Comparison of ENCODE assay signal across 14 cellular contexts in the genomic region with DNA sequence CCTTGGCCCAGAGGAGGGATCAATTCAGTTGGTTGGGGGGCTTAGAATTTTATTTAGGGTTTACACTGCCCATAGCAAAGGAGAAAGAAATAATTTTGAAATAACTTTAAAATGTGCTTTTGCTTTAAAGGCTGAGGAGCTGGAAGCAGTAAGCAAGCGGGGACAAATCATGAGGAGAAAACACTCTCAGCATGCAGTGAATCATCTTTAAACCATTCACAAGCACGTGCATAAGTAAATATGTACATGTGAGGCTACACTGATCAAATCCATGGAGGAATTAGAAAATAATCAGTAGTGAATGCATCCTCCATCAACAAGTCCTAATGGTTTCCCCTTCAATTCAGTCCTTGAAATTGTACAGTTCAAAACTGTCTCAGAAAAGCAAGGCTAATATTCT.
DNase-seq lines count a peak whose midpoint lies in the region; ATAC-seq and TF ChIP-seq lines count a peak whose summit lies in the region.
"Had no signal": no experiment of that assay in that cellular context is flagged by ENCODE, and none has a peak within 500 bp of the region (broad histone marks: within the 10 kb centered on the region; RNA-seq: fewer than 3 reads in every experiment).

No MANE protein-coding gene starts in this region.

- no peak overlapping the region for H3K4me3 Mint-ChIP-seq in CD8-positive, alpha-beta memory T cell
- H3K4me3 Mint-ChIP-seq: activated naive CD8-positive, alpha-beta T cell treated with anti-CD3 and anti-CD28 coated beads, Interleukin-2, amount 10 ng/mL, durations not matched to agents 7 days and 5 days had no signal

- H3K79me2 ChIP-seq in fibroblast of lung (ENCODE audit: control insufficient read depth, insufficient read depth, low read length), result no peaks in the 10 kb centered on the region
- H3K79me2 ChIP-seq in trophoblast cell (ENCODE audit: control insufficient read depth, insufficient read depth, low read length, poor library complexity), result no peaks in the 10 kb centered on the region

- no peak overlapping the region for H4K8ac ChIP-seq in trophoblast cell (ENCODE audit: low read depth, low read length)

- H3K27ac Mint-ChIP-seq in CD8-positive, alpha-beta memory T cell, result no peak overlapping the region
- H3K27ac Mint-ChIP-seq: activated naive CD8-positive, alpha-beta T cell treated with anti-CD3 and anti-CD28 coated beads, Interleukin-2, amount 10 ng/mL, durations not matched to agents 7 days and 5 days had no signal

- H3K79me1 ChIP-seq in trophoblast cell (ENCODE audit: low read length), result no peaks in the 10 kb centered on the region

- H3K9me3 ChIP-seq in fibroblast of lung (ENCODE audit: control insufficient read depth, insufficient read depth, low read depth, low read length) (no peaks in the 10 kb centered on the region), trophoblast cell (ENCODE audit: insufficient read depth, low read depth, low read length) (no peaks in the 10 kb centered on the region), A673 (ENCODE audit: low read depth, low read length, poor library complexity, severe bottlenecking) (no peaks in the 10 kb centered on the region)
- no peaks in the 10 kb centered on the region for H3K9me3 ChIP-seq in CD8-positive, alpha-beta memory T cell (ENCODE audit: low read length)
- H3K9me3 ChIP-seq: Caco-2 had no signal

- H2AFZ ChIP-seq in fibroblast of lung (ENCODE audit: low read length) (no peak overlapping the region), trophoblast cell (ENCODE audit: insufficient read depth, low read length, poor library complexity) (no peak overlapping the region)

- H3K36me3 Mint-ChIP-seq in CD8-positive, alpha-beta memory T cell, result no peaks in the 10 kb centered on the region
- H3K36me3 Mint-ChIP-seq: activated naive CD8-positive, alpha-beta T cell treated with anti-CD3 and anti-CD28 coated beads, Interleukin-2, amount 10 ng/mL, durations not matched to agents 7 days and 5 days had no signal

- CTCF ChIA-PET in CD8-positive, alpha-beta memory T cell (lab: Charles Lee), result no interaction called here
- CTCF ChIA-PET in A673 (lab: Charles Lee), result no interaction called here

- H2BK120ac ChIP-seq in trophoblast cell (ENCODE audit: insufficient read depth, low read length, poor library complexity), result no peak overlapping the region

- H3K27me3 ChIP-seq in fibroblast of lung (ENCODE audit: control insufficient read depth, insufficient read depth, low read length) (no peaks in the 10 kb centered on the region), trophoblast cell (ENCODE audit: insufficient read depth, low read length) (no peaks in the 10 kb centered on the region), A673 (replicated peaks; ENCODE audit: insufficient read depth, low read depth, low read length, poor library complexity) (no peaks in the 10 kb centered on the region)
- H3K27me3 ChIP-seq in CD8-positive, alpha-beta memory T cell (ENCODE audit: insufficient read depth, low read length, poor library complexity, severe bottlenecking), result no peaks in the 10 kb centered on the region

- no peak overlapping the region for H3K18ac ChIP-seq in trophoblast cell (ENCODE audit: low read length)

- intact Hi-C loops in A673 (cut with micrococcal nuclease; ENCODE audit: unreplicated experiment), result no loop called here

- no peaks in the 10 kb centered on the region for H3K4me1 Mint-ChIP-seq in CD8-positive, alpha-beta memory T cell
- H3K4me1 Mint-ChIP-seq: activated naive CD8-positive, alpha-beta T cell treated with anti-CD3 and anti-CD28 coated beads, Interleukin-2, amount 10 ng/mL, durations not matched to agents 7 days and 5 days had no signal

- no peak overlapping the region for H2BK12ac ChIP-seq in trophoblast cell (ENCODE audit: low read length)

- peaks cover 0 to 3% (median 0%) of the 10 kb centered on the region in 5 donors for H3K9me3 Mint-ChIP-seq in CD8-positive, alpha-beta memory T cell
- H3K9me3 Mint-ChIP-seq: activated naive CD8-positive, alpha-beta T cell treated with anti-CD3 and anti-CD28 coated beads, Interleukin-2, amount 10 ng/mL, durations not matched to agents 7 days and 5 days had no signal

- no peak for TF ChIP-seq CTCF in fibroblast of lung (conservative IDR thresholded peaks at IDR 0.05 in 1 of 2, IDR thresholded peaks at IDR 0.05 in 1 of 2; ENCODE audit: low read depth in 1 of 2, low read length in 2 of 2)
- no peak for TF ChIP-seq CTCF in A673 (conservative IDR thresholded peaks at IDR 0.05; ENCODE audit: low read depth, low read length)

- no peak overlapping the region for H2BK5ac ChIP-seq in trophoblast cell (ENCODE audit: low read depth, low read length, poor library complexity)

- no peak overlapping the region for H3K4ac ChIP-seq in trophoblast cell (ENCODE audit: low read depth, low read length)

- ATAC-seq in HG02870 (IDR thresholded peaks at IDR 0.05; ENCODE audit: unreplicated experiment), result no peak

- POLR2A ChIA-PET in CD8-positive, alpha-beta memory T cell (lab: Charles Lee), result no interaction called here
- POLR2A ChIA-PET in A673 (lab: Charles Lee; ENCODE audit: low non-redundant PET), result no interaction called here

- H3K9ac ChIP-seq in fibroblast of lung (ENCODE audit: insufficient read depth, low read length) (peak overlapping the region; percentile 10), trophoblast cell (ENCODE audit: low read length) (no peak overlapping the region)

- H4K12ac ChIP-seq in trophoblast cell (ENCODE audit: low read depth, low read length), result no peak overlapping the region

- no TSS peak for BruUV-seq in A673 (replicated peaks; lab: Mats Ljungman, UMichigan)

- H4K20me1 ChIP-seq in fibroblast of lung (ENCODE audit: control insufficient read depth, extremely low read depth, insufficient read depth, low read length), result no peaks in the 10 kb centered on the region

- no peak overlapping the region for H4K91ac ChIP-seq in trophoblast cell (ENCODE audit: low read depth, low read length)

- H3K27me3 Mint-ChIP-seq in CD8-positive, alpha-beta memory T cell, result peaks cover 0 to 7% of the 10 kb centered on the region in 2 donors

- H3K4me2 ChIP-seq in fibroblast of lung (ENCODE audit: extremely low read depth, insufficient read depth, low read length) (no peak overlapping the region), trophoblast cell (ENCODE audit: low read length) (peak overlapping the region; percentile 13)

- DNase-seq in DMS53 treated with DMSO at 0.1 percent for 48 hours (lab: John Stamatoyannopoulos, UW; ENCODE audit: unreplicated experiment), result peak; percentile 3
- DNase-seq in RKO (ENCODE audit: low spot score), result peak; percentile 3
- peak; percentile 72 to 86 for DNase-seq in fibroblast of lung (ENCODE audit: low read depth in 2 of 2)
- DNase-seq in trophoblast cell, result peak in 1 of 2 donors; percentile 41
- DNase-seq in stimulated activated CD4-positive, alpha-beta T cell treated with anti-CD3 and anti-CD28 coated beads, Interleukin-4, amount 100 ng/mL, for 4 hours, result no peak
- no peak for DNase-seq in CD8-positive, alpha-beta memory T cell
- DNase-seq in A673 (ENCODE audit: low spot score), result no peak
- DNase-seq: activated naive CD8-positive, alpha-beta T cell treated with anti-CD3 and anti-CD28 coated beads, Interleukin-2, amount 10 ng/mL, durations not matched to agents 7 days and 5 days; Caco-2; left cardiac atrium; NCI-H1417 treated with DMSO at 0.1 percent for 48 hours; occipital lobe; T-helper 9 cell had no signal

- no peak overlapping the region for H3K14ac ChIP-seq in trophoblast cell (ENCODE audit: low read length)

- WGBS in trophoblast cell (ENCODE audit: extremely low coverage, insufficient coverage, insufficient read length), result no CpG with 5 or more reads among the region's 2 CpGs

- H3K4me1 ChIP-seq in fibroblast of lung (ENCODE audit: control insufficient read depth, extremely low read depth, insufficient read depth, low read length) (peaks cover 8% of the 10 kb centered on the region), trophoblast cell (ENCODE audit: control insufficient read depth in 1 of 2, insufficient read depth in 2 of 2, low read length in 2 of 2) (peaks cover 3 to 7% of the 10 kb centered on the region in 2 experiments), A673 (ENCODE audit: insufficient read depth, low read length, poor library complexity, severe bottlenecking) (no peaks in the 10 kb centered on the region)
- no peaks in the 10 kb centered on the region for H3K4me1 ChIP-seq in CD8-positive, alpha-beta memory T cell (ENCODE audit: insufficient read depth, low read length)
- H3K4me1 ChIP-seq: Caco-2 had no signal

- H3K4me3 ChIP-seq in fibroblast of lung (replicated peaks in 1 of 4; ENCODE audit: control extremely low read depth in 1 of 4, insufficient read depth in 1 of 4, low read depth in 3 of 4, low read length in 4 of 4), result no peak overlapping the region
- H3K4me3 ChIP-seq in trophoblast cell (ENCODE audit: low read depth, low read length), result no peak overlapping the region
- H3K4me3 ChIP-seq in CD8-positive, alpha-beta memory T cell (ENCODE audit: low read length), result no peak overlapping the region
- no peak overlapping the region for H3K4me3 ChIP-seq in A673 (ENCODE audit: low read depth, low read length, poor library complexity, severe bottlenecking)

- H3K27ac ChIP-seq in fibroblast of lung (ENCODE audit: insufficient read depth, low read length), result peak overlapping the region; percentile 83
- H3K27ac ChIP-seq in trophoblast cell (ENCODE audit: low read depth, low read length), result no peak overlapping the region
- H3K27ac ChIP-seq in CD8-positive, alpha-beta memory T cell (ENCODE audit: low read depth, low read length), result no peak overlapping the region
- no peak overlapping the region for H3K27ac ChIP-seq in A673 (ENCODE audit: low read depth, low read length, poor library complexity, severe bottlenecking)

- no peak overlapping the region for H2AK5ac ChIP-seq in trophoblast cell (ENCODE audit: low read length)

- H3K23ac ChIP-seq in trophoblast cell (ENCODE audit: low read length), result no peak overlapping the region

- no peaks in the 10 kb centered on the region for H3K36me3 ChIP-seq in fibroblast of lung (ENCODE audit: control insufficient read depth, insufficient read depth, low read length)
- H3K36me3 ChIP-seq in trophoblast cell (ENCODE audit: control insufficient read depth in 1 of 2, insufficient read depth in 2 of 2, low read length in 2 of 2), result no peaks in the 10 kb centered on the region
- no peaks in the 10 kb centered on the region for H3K36me3 ChIP-seq in CD8-positive, alpha-beta memory T cell (ENCODE audit: insufficient read depth, low read length)
- H3K36me3 ChIP-seq in A673 (ENCODE audit: insufficient read depth, low read length, poor library complexity, severe bottlenecking), result no peaks in the 10 kb centered on the region

Comparison
In these comparisons a context has a peak if more than half of its experiments do, and no peak if none do; other contexts are left out.
1. DNase-seq: peak in DMS53 treated with DMSO at 0.1 percent for 48 hours (single experiment), RKO (single experiment) and fibroblast of lung (2 of 2); none in stimulated activated CD4-positive, alpha-beta T cell treated with anti-CD3 and anti-CD28 coated beads, Interleukin-4, amount 100 ng/mL, for 4 hours (0 of 2), CD8-positive, alpha-beta memory T cell (0 of 5) and A673 (single experiment).